8 cellular contexts compared by ENCODE assay signal in genomic region chr1:183635606-183636333, GRCh38.
DNase-seq lines count a peak whose midpoint lies in the region; ATAC-seq lines count a peak whose summit lies in the region.

TSS of gene ARPC5 (minus strand) at chr1:183635783. CDS start at chr1:183635659, 124 bp downstream.

- ATAC-seq in GM19025 (IDR thresholded peaks at IDR 0.05; ENCODE audit: low read depth, unreplicated experiment) = peak; percentile 83
- peak; percentile 84 for ATAC-seq in HG03342 (IDR thresholded peaks at IDR 0.05; ENCODE audit: unreplicated experiment)
- ATAC-seq in activated CD4-positive, CD25-positive, alpha-beta regulatory T cell treated with anti-CD3 and anti-CD28 coated beads, Interleukin-2, amount 50 U/mL, for 24 hours = peak; percentile 89 to 90

- DNase-seq in AG08396 (ENCODE audit: low spot score) = peak; percentile 96
- peak; percentile 97 for DNase-seq in NCI-H446 treated with DMSO at 0.1 percent for 48 hours (lab: John Stamatoyannopoulos, UW)
- DNase-seq in cerebellar cortex (ENCODE audit: low spot score) = peak; percentile 98
- DNase-seq in islet precursor cell = peak; percentile 98
- DNase-seq in stimulated activated CD4-positive, alpha-beta T cell treated with anti-CD3 and anti-CD28 coated beads, Interleukin-12 subunit alpha, Interleukin-12 subunit beta, amount 100 ng/mL, for 48 hours (ENCODE audit: low read depth in 2 of 3, low spot score in 1 of 3) = peak; percentile 95 to 96 (median 95)

Comparison
In these comparisons a context has a peak if more than half of its experiments do, and no peak if none do; other contexts are left out.
1. Peak in every context shown above with its lines: DNase-seq and ATAC-seq.